ENCODE assay signal across 15 cellular contexts in the genomic region with DNA sequence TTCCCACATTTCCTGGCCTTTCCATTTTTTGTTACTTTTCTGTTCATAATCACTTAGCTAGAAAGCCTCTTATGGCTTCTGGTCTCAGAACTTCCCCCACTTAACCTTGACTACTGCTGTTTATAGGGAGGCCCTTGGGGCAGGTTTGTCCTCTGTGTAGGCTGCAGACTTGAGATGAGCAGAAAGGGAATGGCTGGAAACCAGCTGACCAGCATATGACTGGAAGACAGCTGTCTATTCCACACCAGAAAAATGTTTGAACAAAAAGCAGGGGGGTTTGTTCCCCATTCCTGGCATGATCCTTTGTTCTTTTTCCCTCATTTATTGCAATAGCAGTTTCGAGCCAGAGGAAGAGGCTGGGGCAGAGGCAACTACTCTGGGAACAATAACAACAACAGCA. TPM values are rescaled to one million over a fixed set of nuclear protein-coding genes. Genes with fewer than 3 reads are reported as not detected.
DNase-seq lines count a peak whose midpoint lies in the region; ATAC-seq and TF ChIP-seq lines count a peak whose summit lies in the region.
"Had no signal": no experiment of that assay in that cellular context is flagged by ENCODE, and none has a peak within 500 bp of the region (broad histone marks: within the 10 kb centered on the region; RNA-seq: fewer than 3 reads in every experiment).

No MANE protein-coding gene starts in this region.

- H3K4me1 ChIP-seq in gastrocnemius medialis: peaks cover 13 to 14% of the 10 kb centered on the region in 2 donors

- DNase-seq in LHCN-M2 (ENCODE audit: low read depth) (peak; percentile 47), foreskin melanocyte (peak; percentile 91), gastrocnemius medialis (no peak), mesenteric fat pad (ENCODE audit: low spot score) (no peak), kidney tubule cell (ENCODE audit: low spot score) (no peak)
- DNase-seq in activated T-helper 1 cell treated with anti-CD3 and anti-CD28 coated beads, Interleukin-12 subunit alpha, Interleukin-12 subunit beta, Interleukin-2, Interleukin-4 antibody, amounts not matched to agents 30 ng/mL and 10 ng/mL and 1 ng/mL, durations not matched to agents 14 hours and 24 hours and 36 hours (ENCODE audit: low spot score): no peak
- DNase-seq: amygdala; CD8-positive, alpha-beta T cell; NCI-H146; NCI-H526 treated with DMSO at 0.1 percent for 48 hours; sigmoid colon; T1000 had no signal

- ATAC-seq in gastrocnemius medialis: no peak
- no peak for ATAC-seq in HG03460 (IDR thresholded peaks at IDR 0.05; ENCODE audit: unreplicated experiment)
- no peak for ATAC-seq in GM21576 (IDR thresholded peaks at IDR 0.05; ENCODE audit: unreplicated experiment)
- ATAC-seq: CD8-positive, alpha-beta T cell had no signal

- no peaks in the 10 kb centered on the region for H3K27me3 Mint-ChIP-seq in activated T-helper 1 cell treated with anti-CD3 and anti-CD28 coated beads, Interleukin-12 subunit alpha, Interleukin-12 subunit beta, Interleukin-2, Interleukin-4 antibody, amounts not matched to agents 30 ng/mL and 10 ng/mL and 1 ng/mL, durations not matched to agents 14 hours and 24 hours and 36 hours (ENCODE audit: insufficient read depth)
- H3K27me3 Mint-ChIP-seq: natural killer cell treated with Interleukin-12 subunit alpha and Interleukin-12 subunit beta and Interleukin-15 and Interleukin-18, amount 100 ng/mL, for 72 hours had no signal

- in situ Hi-C loops in gastrocnemius medialis (cut with MboI; ENCODE audit: low sequenced_read_pairs in 4 of 4): loop anchor here in 1 of 4 donors (25.0 kb wide), 1 partner anchor 111 kb away; no protein-coding TSS in a partner anchor

- no peaks in the 10 kb centered on the region for H3K27me3 ChIP-seq in gastrocnemius medialis
- H3K27me3 ChIP-seq: sigmoid colon had no signal

- H3K4me1 Mint-ChIP-seq in activated T-helper 1 cell treated with anti-CD3 and anti-CD28 coated beads, Interleukin-12 subunit alpha, Interleukin-12 subunit beta, Interleukin-2, Interleukin-4 antibody, amounts not matched to agents 30 ng/mL and 10 ng/mL and 1 ng/mL, durations not matched to agents 14 hours and 24 hours and 36 hours (ENCODE audit: low read depth): peaks cover 39% of the 10 kb centered on the region

- no peaks in the 10 kb centered on the region for H3K9me3 ChIP-seq in gastrocnemius medialis
- H3K9me3 ChIP-seq: sigmoid colon had no signal

- H3K27ac ChIP-seq in gastrocnemius medialis: peak overlapping the region; percentile 75 to 82 (median 79)

- TF ChIP-seq CTCF in gastrocnemius medialis (IDR thresholded peaks at IDR 0.05 in 4 of 5, conservative IDR thresholded peaks at IDR 0.05 in 1 of 5): no peak

- H3K4me3 Mint-ChIP-seq in activated T-helper 1 cell treated with anti-CD3 and anti-CD28 coated beads, Interleukin-12 subunit alpha, Interleukin-12 subunit beta, Interleukin-2, Interleukin-4 antibody, amounts not matched to agents 30 ng/mL and 10 ng/mL and 1 ng/mL, durations not matched to agents 14 hours and 24 hours and 36 hours: no peak overlapping the region
- H3K4me3 Mint-ChIP-seq: CD8-positive, alpha-beta T cell; natural killer cell treated with Interleukin-12 subunit alpha and Interleukin-12 subunit beta and Interleukin-15 and Interleukin-18, amount 100 ng/mL, for 72 hours had no signal

- H3K27ac Mint-ChIP-seq in activated T-helper 1 cell treated with anti-CD3 and anti-CD28 coated beads, Interleukin-12 subunit alpha, Interleukin-12 subunit beta, Interleukin-2, Interleukin-4 antibody, amounts not matched to agents 30 ng/mL and 10 ng/mL and 1 ng/mL, durations not matched to agents 14 hours and 24 hours and 36 hours: peak overlapping the region; percentile 55

- no peak for TF ChIP-seq POLR2A in gastrocnemius medialis (IDR thresholded peaks at IDR 0.05)

- H3K4me3 ChIP-seq in gastrocnemius medialis: no peak overlapping the region
- H3K4me3 ChIP-seq: sigmoid colon had no signal

- no peaks in the 10 kb centered on the region for H3K9me3 Mint-ChIP-seq in activated T-helper 1 cell treated with anti-CD3 and anti-CD28 coated beads, Interleukin-12 subunit alpha, Interleukin-12 subunit beta, Interleukin-2, Interleukin-4 antibody, amounts not matched to agents 30 ng/mL and 10 ng/mL and 1 ng/mL, durations not matched to agents 14 hours and 24 hours and 36 hours
- H3K9me3 Mint-ChIP-seq: CD8-positive, alpha-beta T cell; natural killer cell treated with Interleukin-12 subunit alpha and Interleukin-12 subunit beta and Interleukin-15 and Interleukin-18, amount 100 ng/mL, for 72 hours had no signal

- peaks cover 0 to 76% of the 10 kb centered on the region in 2 donors for H3K36me3 ChIP-seq in gastrocnemius medialis

- intact Hi-C loops in activated T-helper 1 cell treated with anti-CD3 and anti-CD28 coated beads, Interleukin-12 subunit alpha, Interleukin-12 subunit beta, Interleukin-2, Interleukin-4 antibody, amounts not matched to agents 30 ng/mL and 10 ng/mL and 1 ng/mL, durations not matched to agents 14 hours and 24 hours and 36 hours (cut with micrococcal nuclease): no loop called here
- intact Hi-C loops in gastrocnemius medialis (cut with DNase I; ENCODE audit: low total_unique reads): no loop called here

- H3K36me3 Mint-ChIP-seq in activated T-helper 1 cell treated with anti-CD3 and anti-CD28 coated beads, Interleukin-12 subunit alpha, Interleukin-12 subunit beta, Interleukin-2, Interleukin-4 antibody, amounts not matched to agents 30 ng/mL and 10 ng/mL and 1 ng/mL, durations not matched to agents 14 hours and 24 hours and 36 hours (ENCODE audit: low read depth): peaks cover 46% of the 10 kb centered on the region

RNA-seq across cellular contexts. Expression of a gene that starts 4.9 kb away (rescaled TPM):
- total RNA-seq in LHCN-M2 (2014; rRNA removed) (2.6 and 3.3 TPM in 2 replicates), gastrocnemius medialis (1 to 10 TPM in 1 of 4 donors, under 1 TPM in 3; 0.10 to 1.4 (median 0.46) TPM), mesenteric fat pad (2.6 TPM)
- polyA plus RNA-seq in LHCN-M2 (2012): 2.7 TPM
- total RNA-seq in activated T-helper 1 cell treated with anti-CD3 and anti-CD28 coated beads, Interleukin-12 subunit alpha, Interleukin-12 subunit beta, Interleukin-2, Interleukin-4 antibody, amounts not matched to agents 30 ng/mL and 10 ng/mL and 1 ng/mL, durations not matched to agents 14 hours and 24 hours and 36 hours: 7.5 and 8.3 TPM in 2 replicates

RNA-seq across cellular contexts. Expression of a gene that starts 22.2 kb away (rescaled TPM):
- total RNA-seq in LHCN-M2 (2014; rRNA removed) (72.8 and 88.1 TPM in 2 replicates), gastrocnemius medialis (10 to 100 TPM; 10.0 to 19.9 (median 14.8) TPM), mesenteric fat pad (34.5 TPM)
- 63.7 TPM for polyA plus RNA-seq in LHCN-M2 (2012)
- total RNA-seq in activated T-helper 1 cell treated with anti-CD3 and anti-CD28 coated beads, Interleukin-12 subunit alpha, Interleukin-12 subunit beta, Interleukin-2, Interleukin-4 antibody, amounts not matched to agents 30 ng/mL and 10 ng/mL and 1 ng/mL, durations not matched to agents 14 hours and 24 hours and 36 hours: 10.6 and 10.9 TPM in 2 replicates

Comparison
In these comparisons a context has a peak if more than half of its experiments do, and no peak if none do; other contexts are left out.
1. DNase-seq: peak in LHCN-M2 (single experiment) and foreskin melanocyte (single experiment); none in activated T-helper 1 cell treated with anti-CD3 and anti-CD28 coated beads, Interleukin-12 subunit alpha, Interleukin-12 subunit beta, Interleukin-2, Interleukin-4 antibody, amounts not matched to agents 30 ng/mL and 10 ng/mL and 1 ng/mL, durations not matched to agents 14 hours and 24 hours and 36 hours (single experiment), gastrocnemius medialis (0 of 2), mesenteric fat pad (single experiment) and kidney tubule cell (single experiment).